ENCODE assay signal across 20 cellular contexts in genomic region chr22:19661156-19661555, GRCh38.
"Had no signal": no experiment of that assay in that cellular context is flagged by ENCODE, and none has a peak within 500 bp of the region (broad histone marks: within the 10 kb centered on the region; RNA-seq: fewer than 3 reads in every experiment).

No MANE protein-coding gene starts in this region.

- H3K27ac ChIP-seq: lower lobe of right lung, tibial artery, uterus had no signal

- H3K36me3 ChIP-seq: lower lobe of right lung, tibial artery, uterus had no signal

- H3K9me3 ChIP-seq: lower lobe of right lung, tibial artery, uterus had no signal

- H3K27me3 ChIP-seq: tibial artery, uterus had no signal

- H3K4me3 ChIP-seq: lower lobe of right lung, tibial artery, uterus had no signal

- ATAC-seq: activated naive CD4-positive, alpha-beta T cell treated with anti-CD3 and anti-CD28 coated beads, Interleukin-2, amount 50 U/mL, for 72 hours; esophagus mucosa; left lobe of liver; lower lobe of right lung; sciatic nerve; stimulated activated effector memory CD8-positive, alpha-beta T cell treated with anti-CD3 and anti-CD28 coated beads, Interleukin-12 subunit alpha, Interleukin-12 subunit beta, amount 100 ng/mL, for 72 hours; stimulated activated naive CD8-positive, alpha-beta T cell treated with anti-CD3 and anti-CD28 coated beads, Interleukin-15, amount 100 ng/mL, for 72 hours had no signal

- H3K4me1 ChIP-seq: lower lobe of right lung, uterus had no signal

- DNase-seq: activated gamma-delta T cell treated with Interleukin-2 at 50 U/mL for 16 hours; activated T-cell treated with anti-CD3 and anti-CD28 coated beads, Interleukin-2, amount 50 U/mL, for 1 hour; aorta; effector memory CD4-positive, alpha-beta T cell; foreskin melanocyte; immature natural killer cell; lower lobe of right lung; naive B cell; nucleus accumbens; posterior cingulate gyrus; small intestine; stimulated activated CD4-positive, alpha-beta T cell treated with anti-CD3 and anti-CD28 coated beads, Interleukin-2, amount 100 ng/mL, for 24 hours; stimulated activated naive CD8-positive, alpha-beta T cell treated with anti-CD3 and anti-CD28 coated beads, Interleukin-15, amount 100 ng/mL, for 72 hours; tibial artery; uterus had no signal
